ENCODE assay signal across 34 cellular contexts in the genomic region with DNA sequence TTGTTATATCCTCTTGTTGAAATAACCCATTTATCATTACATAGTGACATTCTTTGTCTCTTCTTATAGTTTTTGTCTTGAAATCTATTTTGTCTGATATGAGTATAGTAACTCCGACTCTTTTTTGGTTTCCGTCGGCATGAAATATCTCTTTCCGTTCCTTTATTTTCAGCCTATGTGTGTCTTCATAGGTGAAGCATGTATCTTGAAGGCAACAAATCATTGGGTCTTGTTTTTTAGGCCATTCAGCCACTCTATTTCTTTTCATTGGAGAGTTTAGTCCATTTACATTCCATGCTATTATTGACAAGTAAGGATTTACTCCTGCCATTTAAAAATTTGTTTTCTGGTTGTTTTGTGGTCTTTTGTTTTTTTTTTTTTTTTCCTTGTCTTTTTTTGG.
"Had no signal": no experiment of that assay in that cellular context is flagged by ENCODE, and none has a peak within 500 bp of the region (broad histone marks: within the 10 kb centered on the region; RNA-seq: fewer than 3 reads in every experiment).

No MANE protein-coding gene starts in this region.

- FAIRE-seq: astrocyte, bronchial epithelial cell had no signal

- H3K9me3 ChIP-seq: adrenal gland, body of pancreas had no signal

- H3K4me3 ChIP-seq: adrenal gland, ascending aorta, body of pancreas, breast epithelium, cardiac muscle cell had no signal

- DNase-seq: activated effector memory CD4-positive, alpha-beta T cell treated with anti-CD3 and anti-CD28 coated beads, Interleukin-2, amount 50 U/mL, for 16 hours; activated effector memory CD4-positive, alpha-beta T cell treated with Interleukin-2 at 50 U/mL for 16 hours; activated gamma-delta T cell; activated gamma-delta T cell treated with Interleukin-2 at 50 U/mL for 16 hours; activated naive CD4-positive, alpha-beta T cell; activated naive CD4-positive, alpha-beta T cell treated with anti-CD3 and anti-CD28 coated beads for 36 hours; activated naive CD4-positive, alpha-beta T cell treated with anti-CD3 and anti-CD28 coated beads, Interleukin-2, amount 10 ng/mL, durations not matched to agents 7 days and 5 days; activated naive CD4-positive, alpha-beta T cell treated with anti-CD3 and anti-CD28 coated beads, Interleukin-2, amount 50 U/mL, for 16 hours; activated naive CD4-positive, alpha-beta T cell treated with Interleukin-2 at 50 U/mL for 16 hours; activated naive CD8-positive, alpha-beta T cell treated with anti-CD3 and anti-CD28 coated beads for 36 hours; activated naive CD8-positive, alpha-beta T cell treated with anti-CD3 and anti-CD28 coated beads, Interleukin-2, amount 10 ng/mL, durations not matched to agents 7 days and 5 days; activated naive CD8-positive, alpha-beta T cell treated with anti-CD3 and anti-CD28 coated beads, Interleukin-2, amount 50 U/mL, for 24 hours; activated T-cell treated with anti-CD3 and anti-CD28 coated beads, Interleukin-2, amount 50 U/mL, for 1 hour; activated T-cell treated with anti-CD3 and anti-CD28 coated beads, Interleukin-2, amount 50 U/mL, for 24 hours; activated T-cell treated with anti-CD3 and anti-CD28 coated beads, Interleukin-2, amount 50 U/mL, for 4 hours; activated T-cell treated with anti-CD3 and anti-CD28 coated beads, Interleukin-2, amount 50 U/mL, for 48 hours; activated T-cell treated with anti-CD3 and anti-CD28 coated beads, Interleukin-2, amount 50 U/mL, for 72 hours; adrenal gland; amniotic stem cell; amygdala; anterior cingulate cortex; aorta; body of pancreas; brain microvascular endothelial cell; caudate nucleus; central memory CD4-positive, alpha-beta T cell; cerebellar nuclear complex had no signal

- H3K27me3 ChIP-seq: adrenal gland, ascending aorta, body of pancreas, brain microvascular endothelial cell, breast epithelium, cardiac muscle cell had no signal

- H3K27ac ChIP-seq: adrenal gland, ascending aorta, body of pancreas, brain microvascular endothelial cell, breast epithelium, cardiac muscle cell had no signal

- H3K4me1 ChIP-seq: adrenal gland, ascending aorta, body of pancreas, breast epithelium had no signal

- ATAC-seq: activated naive CD4-positive, alpha-beta T cell treated with anti-CD3 and anti-CD28 coated beads, Interleukin-2, amount 50 U/mL, for 72 hours; activated naive CD8-positive, alpha-beta T cell treated with anti-CD3 and anti-CD28 coated beads, Interleukin-2, amount 50 U/mL, for 24 hours; activated T-cell treated with anti-CD3 and anti-CD28 coated beads, Interleukin-2, amount 50 U/mL, for 4 hours; activated T-cell treated with anti-CD3 and anti-CD28 coated beads, Interleukin-2, amount 50 U/mL, for 72 hours; activated T-helper 17 cell treated with anti-CD3 and anti-CD28 coated beads, Interleukin-2, amount 50 U/mL, for 72 hours; body of pancreas had no signal

- H3K36me3 ChIP-seq: adrenal gland, ascending aorta, brain microvascular endothelial cell, breast epithelium, cardiac muscle cell had no signal
